ENCODE assay signal across 8 cellular contexts in the genomic region with DNA sequence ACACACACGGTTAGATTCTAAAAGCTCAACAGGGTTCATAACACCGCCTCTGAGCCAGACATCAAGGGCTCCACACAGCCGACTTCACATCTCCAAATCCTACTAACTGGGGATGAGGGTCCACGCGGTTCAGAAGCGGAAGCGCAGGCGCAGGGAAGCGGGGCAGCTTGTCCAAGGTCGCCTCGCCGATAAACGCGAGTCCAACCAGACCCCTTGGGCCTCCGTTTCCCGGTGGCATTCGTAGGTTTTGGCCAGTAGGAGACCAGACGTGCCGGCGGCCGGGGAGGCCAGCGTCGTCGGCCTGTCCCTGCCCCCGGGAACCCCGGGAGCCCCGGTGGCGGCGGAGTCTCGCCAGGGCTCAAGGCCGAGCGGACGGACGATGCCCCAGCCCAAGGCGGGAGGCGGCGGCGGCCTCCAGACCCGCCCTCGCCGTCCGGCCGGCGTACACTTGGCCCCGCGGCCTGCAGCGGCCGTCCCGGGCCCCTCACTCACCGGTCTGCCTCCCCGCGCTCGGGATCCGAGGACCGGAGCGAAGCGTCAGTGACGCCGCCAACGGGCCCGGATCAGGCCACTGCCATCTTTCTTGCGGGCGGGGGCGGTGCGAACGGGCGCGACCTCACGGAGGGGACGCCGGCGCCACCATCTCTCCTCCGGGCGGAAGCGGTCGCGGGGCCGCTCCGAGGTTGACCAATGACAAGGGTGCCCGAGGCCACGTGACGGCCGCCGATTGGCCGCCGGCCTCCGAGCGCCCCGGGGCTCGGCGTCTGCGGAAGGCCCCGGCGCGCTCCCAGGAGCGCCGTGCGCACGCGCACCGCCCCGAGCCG. TPM values are rescaled to one million over a fixed set of nuclear protein-coding genes. Genes with fewer than 3 reads are reported as not detected.
DNase-seq lines count a peak whose midpoint lies in the region; ATAC-seq and TF ChIP-seq lines count a peak whose summit lies in the region.

A gene with protein sequence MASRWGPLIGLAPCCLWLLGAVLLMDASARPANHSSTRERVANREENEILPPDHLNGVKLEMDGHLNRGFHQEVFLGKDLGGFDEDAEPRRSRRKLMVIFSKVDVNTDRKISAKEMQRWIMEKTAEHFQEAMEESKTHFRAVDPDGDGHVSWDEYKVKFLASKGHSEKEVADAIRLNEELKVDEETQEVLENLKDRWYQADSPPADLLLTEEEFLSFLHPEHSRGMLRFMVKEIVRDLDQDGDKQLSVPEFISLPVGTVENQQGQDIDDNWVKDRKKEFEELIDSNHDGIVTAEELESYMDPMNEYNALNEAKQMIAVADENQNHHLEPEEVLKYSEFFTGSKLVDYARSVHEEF (minus strand): TSS at position 602 of the 824 bp plus-strand sequence. CDS start 3,229 bp downstream, outside the sequence.

- ATAC-seq in HG03432 (IDR thresholded peaks at IDR 0.05; ENCODE audit: unreplicated experiment) = peak; percentile 89

- DNase-seq in AML-193 (lab: John Stamatoyannopoulos, UW) = peak; percentile 88 to 89
- peak; percentile 88 for DNase-seq in NCI-H460 (ENCODE audit: extremely low read depth, low read depth)
- peak; percentile 97 for DNase-seq in activated CD4-positive, CD25-positive, alpha-beta regulatory T cell treated with anti-CD3 and anti-CD28 coated beads, Interleukin-2, amount 50 U/mL, for 72 hours
- peak; percentile 93 for DNase-seq in cerebellar cortex (ENCODE audit: low spot score)
- DNase-seq in islet precursor cell = peak; percentile 97
- peak; percentile 95 for DNase-seq in stimulated activated CD4-positive, alpha-beta T cell treated with anti-CD3 and anti-CD28 coated beads, Interleukin-12 subunit alpha, Interleukin-12 subunit beta, amount 100 ng/mL, for 4 hours

- TF ChIP-seq POLR2A in GM19193 (IDR thresholded peaks at IDR 0.05; ENCODE audit: extremely low read depth, insufficient read depth, insufficient read length) = peak; percentile 93

RNA-seq across cellular contexts. Expression of the gene that starts here (rescaled TPM):
- total RNA-seq in NCI-H460 (2014; rRNA removed; shearing (Covaris generic)) = 81.0 and 83.6 TPM in 2 replicates
- polyA plus RNA-seq in NCI-H460 (2014; cell fraction: nucleus; rRNA removed) = 166 and 182 TPM in 2 replicates

Comparison
In these comparisons a context has a peak if more than half of its experiments do, and no peak if none do; other contexts are left out.
1. Peak in every context shown above with its lines: DNase-seq and ATAC-seq.